In genomic region chr22:49824936-49825335, GRCh38 we compare ENCODE assay signal across 11 cellular contexts. TPM values are rescaled to one million over a fixed set of nuclear protein-coding genes. Genes with fewer than 3 reads are reported as not detected.
DNase-seq lines count a peak whose midpoint lies in the region; ATAC-seq, FAIRE-seq and TF ChIP-seq lines count a peak whose summit lies in the region.
"Had no signal": no experiment of that assay in that cellular context is flagged by ENCODE, and none has a peak within 500 bp of the region (broad histone marks: within the 10 kb centered on the region; RNA-seq: fewer than 3 reads in every experiment).

No MANE protein-coding gene starts in this region.

- no TSS peak for BruUV-seq in HepG2 (replicated peaks; lab: Mats Ljungman, UMichigan)

- in situ Hi-C loops in HepG2 (cut with HindIII; ENCODE audit: extremely low pct_ligation_motif_present, low pct_unique_long_range_greater_than_20kb): no loop called here

- H3K4me1 ChIP-seq in HepG2 (ENCODE audit: insufficient read depth, low read length) (peaks cover 47% of the 10 kb centered on the region), right lobe of liver (peaks cover 0 to 31% (median 13%) of the 10 kb centered on the region in 4 donors)

- H3K27ac ChIP-seq in HepG2 (ENCODE audit: extremely low read length, insufficient read depth, low read length): no peak overlapping the region
- H3K27ac ChIP-seq in right lobe of liver: no peak overlapping the region

- peak overlapping the region; percentile 87 for H3K4me3 Mint-ChIP-seq in activated naive CD8-positive, alpha-beta T cell treated with anti-CD3 and anti-CD28 coated beads, Interleukin-2, amount 10 ng/mL, durations not matched to agents 7 days and 5 days
- H3K4me3 Mint-ChIP-seq in memory B cell: peak overlapping the region; percentile 87

- 97% methylated on average over 8 of the region's 12 CpGs for WGBS in HepG2 (ENCODE audit: low lambda C conversion rate)
- WGBS in right lobe of liver (ENCODE audit: insufficient coverage, low coverage, low lambda C conversion rate, missing lambda C conversion rate): 43% methylated on average over 1 of the region's 12 CpGs

- H3K4me3 ChIP-seq in HepG2 (replicated peaks in 1 of 3; ENCODE audit: insufficient read depth in 1 of 3, low read depth in 2 of 3, low read length in 3 of 3) (0 out of 6 replicates have a peak overlapping the region, but pooled peaks of 1 of the 3 experiments have one; percentile 3), right lobe of liver (no peak overlapping the region)

- H3K9ac ChIP-seq in HepG2 (ENCODE audit: insufficient read depth, low read depth, low read length): peak overlapping the region; percentile 89; the same call in 1 of the 2 replicates

- H3K4me1 Mint-ChIP-seq in activated naive CD8-positive, alpha-beta T cell treated with anti-CD3 and anti-CD28 coated beads, Interleukin-2, amount 10 ng/mL, durations not matched to agents 7 days and 5 days: peaks cover 26% of the 10 kb centered on the region
- peaks cover 36% of the 10 kb centered on the region for H3K4me1 Mint-ChIP-seq in memory B cell

- H3K27ac Mint-ChIP-seq in activated naive CD8-positive, alpha-beta T cell treated with anti-CD3 and anti-CD28 coated beads, Interleukin-2, amount 10 ng/mL, durations not matched to agents 7 days and 5 days: no peak overlapping the region
- H3K27ac Mint-ChIP-seq in memory B cell: no peak overlapping the region

- H3K27me3 Mint-ChIP-seq in activated naive CD8-positive, alpha-beta T cell treated with anti-CD3 and anti-CD28 coated beads, Interleukin-2, amount 10 ng/mL, durations not matched to agents 7 days and 5 days: no peaks in the 10 kb centered on the region
- no peaks in the 10 kb centered on the region for H3K27me3 Mint-ChIP-seq in memory B cell

- peaks cover 1% of the 10 kb centered on the region for H3K9me3 Mint-ChIP-seq in activated naive CD8-positive, alpha-beta T cell treated with anti-CD3 and anti-CD28 coated beads, Interleukin-2, amount 10 ng/mL, durations not matched to agents 7 days and 5 days
- no peaks in the 10 kb centered on the region for H3K9me3 Mint-ChIP-seq in memory B cell

- no peak for FAIRE-seq in HepG2 (lab: Jason Lieb, UNC)
- FAIRE-seq: endometrium had no signal

- H2AFZ ChIP-seq in HepG2 (ENCODE audit: low read length): no peak overlapping the region

- peaks cover 32% of the 10 kb centered on the region for H4K20me1 ChIP-seq in HepG2 (ENCODE audit: insufficient read depth, low read length)

- TF ChIP-seq EP300 in HepG2 (IDR thresholded peaks at IDR 0.05; ENCODE audit: low read depth in 2 of 2, low read length in 2 of 2) (no peak), HepG2 (CRISPR knock-in tag; IDR thresholded peaks at IDR 0.05; ENCODE audit: borderline replicate concordance) (no peak)

- H3K4me2 ChIP-seq in HepG2 (ENCODE audit: low read depth, low read length): peak overlapping the region; percentile 95

- DNase-seq in HepG2 (ENCODE audit: low spot score): no peak
- DNase-seq in right lobe of liver: no peak
- no peak for DNase-seq in activated naive CD8-positive, alpha-beta T cell treated with anti-CD3 and anti-CD28 coated beads, Interleukin-2, amount 10 ng/mL, durations not matched to agents 7 days and 5 days
- no peak for DNase-seq in memory B cell (ENCODE audit: low spot score in 2 of 2)
- no peak for DNase-seq in NCI-H2171 treated with DMSO at 0.1 percent for 48 hours (lab: John Stamatoyannopoulos, UW)
- DNase-seq in stimulated activated CD4-positive, alpha-beta T cell treated with anti-CD3 and anti-CD28 coated beads, Interleukin-4, amount 100 ng/mL, for 4 hours: no peak
- no peak for DNase-seq in MV-4-11 (lab: John Stamatoyannopoulos, UW)
- DNase-seq in stimulated activated naive CD4-positive, alpha-beta T cell treated with Interleukin-2 at 50 U/mL for 16 hours (lab: John Stamatoyannopoulos, UW): no peak
- DNase-seq: DMS 273 treated with DMSO at 0.1 percent for 48 hours, SIG-M5 had no signal

- H3K79me2 ChIP-seq in HepG2 (ENCODE audit: insufficient read depth, low read length): peaks cover 69% of the 10 kb centered on the region

- POLR2A ChIA-PET in HepG2 (lab: Yijun Ruan, JAX): interaction anchor here (0.9 kb wide), 1 partner anchor 58 kb away, joined by 3 read pairs; no protein-coding TSS in a partner anchor
- POLR2A ChIA-PET in activated naive CD8-positive, alpha-beta T cell treated with anti-CD3 and anti-CD28 coated beads, Interleukin-2, amount 10 ng/mL, durations not matched to agents 7 days and 5 days (lab: Charles Lee): interaction anchor here (1.7 to 2.4 kb wide), 5 partner anchors 14 to 287 kb away, joined by 3 to 27 read pairs (median 4); no protein-coding TSS in a partner anchor

- H3K36me3 ChIP-seq in HepG2 (replicated peaks in 1 of 2; ENCODE audit: control insufficient read depth in 1 of 2, insufficient read depth in 2 of 2, low read length in 2 of 2): peaks cover 19 to 43% of the 10 kb centered on the region in 2 experiments
- peaks cover 6 to 38% (median 21%) of the 10 kb centered on the region in 4 donors for H3K36me3 ChIP-seq in right lobe of liver

- TF ChIP-seq CTCF in HepG2 (CRISPR knock-in tag; IDR thresholded peaks at IDR 0.05) (no peak), right lobe of liver (IDR thresholded peaks at IDR 0.05) (no peak)

- no peak for TF ChIP-seq RAD21 in HepG2 (CRISPR knock-in tag; IDR thresholded peaks at IDR 0.05)

- H3K36me3 Mint-ChIP-seq in activated naive CD8-positive, alpha-beta T cell treated with anti-CD3 and anti-CD28 coated beads, Interleukin-2, amount 10 ng/mL, durations not matched to agents 7 days and 5 days: peaks cover 32% of the 10 kb centered on the region
- peaks cover 24% of the 10 kb centered on the region for H3K36me3 Mint-ChIP-seq in memory B cell

- TF ChIP-seq POLR2A in HepG2 (IDR thresholded peaks at IDR 0.05; ENCODE audit: insufficient read depth in 1 of 2, low read depth in 2 of 2, low read length in 2 of 2) (no peak), right lobe of liver (IDR thresholded peaks at IDR 0.05) (no peak)

- no peak for ATAC-seq in HepG2
- ATAC-seq in right lobe of liver: no peak
- ATAC-seq in activated naive CD8-positive, alpha-beta T cell treated with anti-CD3 and anti-CD28 coated beads, Interleukin-2, amount 10 ng/mL, durations not matched to agents 7 days and 5 days (ENCODE audit: low read depth): no peak
- ATAC-seq in memory B cell (ENCODE audit: low read depth): no peak

- CTCF ChIA-PET in HepG2 (lab: Yijun Ruan, JAX; ENCODE audit: low intra/inter-chr PET ratio, low total read pairs): no interaction called here

- no peaks in the 10 kb centered on the region; a peak in 1 of 5 replicates for H3K27me3 ChIP-seq in HepG2 (ENCODE audit: control insufficient read depth in 1 of 2, insufficient read depth in 2 of 2, low read length in 2 of 2)
- no peaks in the 10 kb centered on the region for H3K27me3 ChIP-seq in right lobe of liver

- intact Hi-C loops in HepG2 (cut with micrococcal nuclease; ENCODE audit: unreplicated experiment): no loop called here
- intact Hi-C loops in right lobe of liver (cut with DNase I): no loop called here

- H3K9me3 ChIP-seq in HepG2 (ENCODE audit: low read length) (no peaks in the 10 kb centered on the region), right lobe of liver (no peaks in the 10 kb centered on the region)

RNA-seq across cellular contexts. Expression of gene BRD1, which starts 2.7 kb away (rescaled TPM):
- total RNA-seq in HepG2 (2016; rRNA removed; fragmentation: Illumina TruSeq; extraction: Trizol): 6.6 and 12.0 TPM in 2 replicates
- total RNA-seq in HepG2 (2016; cell fraction: cytosol; rRNA removed; fragmentation: Illumina TruSeq; extraction: Trizol; ENCODE audit: low read depth): 6.1 and 7.5 TPM in 2 replicates
- 6.3 and 13.3 TPM in 2 replicates for total RNA-seq in HepG2 (2016; cell fraction: insoluble cytoplasmic fraction; rRNA removed; fragmentation: Illumina TruSeq; extraction: Trizol)
- 6.7 and 8.2 TPM in 2 replicates for total RNA-seq in HepG2 (2016; cell fraction: membrane; rRNA removed; fragmentation: Illumina TruSeq; extraction: Trizol)
- 14.2 and 15.7 TPM in 2 replicates for total RNA-seq in HepG2 (2016; cell fraction: nucleus; rRNA removed; fragmentation: Illumina TruSeq; extraction: Trizol)
- 5.1 and 6.4 TPM in 2 replicates for polyA plus RNA-seq in HepG2 (2011; rRNA removed)
- polyA plus RNA-seq in HepG2 (2011; cell fraction: cytosol; rRNA removed): 3.8 and 3.9 TPM in 2 replicates
- polyA plus RNA-seq in HepG2 (2011; cell fraction: nucleus; rRNA removed): 29.0 and 31.0 TPM in 2 replicates
- 14.8 and 16.2 TPM in 2 replicates for polyA plus RNA-seq in HepG2 (2012)
- polyA plus RNA-seq in HepG2 (2016; cell fraction: cytosol; fragmentation: Illumina TruSeq; extraction: Trizol; ENCODE audit: low read depth): 0.67 and 0.95 TPM in 2 replicates
- polyA plus RNA-seq in HepG2 (2016; cell fraction: insoluble cytoplasmic fraction; fragmentation: Illumina TruSeq; extraction: Trizol; ENCODE audit: low read depth): 8.8 and 10.0 TPM in 2 replicates
- 2.6 and 3.2 TPM in 2 replicates for polyA plus RNA-seq in HepG2 (2016; cell fraction: membrane; fragmentation: Illumina TruSeq; extraction: Trizol; ENCODE audit: low read depth)
- 28.8 and 30.8 TPM in 2 replicates for polyA plus RNA-seq in HepG2 (2016; cell fraction: nucleus; fragmentation: Illumina TruSeq; extraction: Trizol; ENCODE audit: insufficient read depth, low read depth)
- 4.2 and 8.4 TPM in 2 replicates for polyA minus RNA-seq in HepG2 (2011; rRNA and poly(A)+ RNA removed; ENCODE audit: low replicate concordance)
- polyA minus RNA-seq in HepG2 (2011; cell fraction: cytosol; rRNA and poly(A)+ RNA removed): 7.6 and 8.3 TPM in 2 replicates
- 29.1 and 32.0 TPM in 2 replicates for polyA minus RNA-seq in HepG2 (2011; cell fraction: nucleus; rRNA and poly(A)+ RNA removed)
- 10 to 100 TPM in 5 of 6 experiments, 1 to 10 TPM in 1; 9.3 to 17.8 (median 11.6) TPM for total RNA-seq in right lobe of liver
- 10 to 100 TPM; 56.7 to 56.9 TPM for total RNA-seq in activated naive CD8-positive, alpha-beta T cell treated with anti-CD3 and anti-CD28 coated beads, Interleukin-2, amount 10 ng/mL, durations not matched to agents 7 days and 5 days

RNA-seq across cellular contexts. Expression of gene ZBED4, which starts 28.7 kb away (rescaled TPM):
- total RNA-seq in HepG2 (2016; rRNA removed; fragmentation: Illumina TruSeq; extraction: Trizol) (9.6 and 11.9 TPM in 2 replicates), right lobe of liver (1 to 10 TPM; 4.1 to 9.3 (median 5.2) TPM)
- 0.91 and 1.3 TPM in 2 replicates for total RNA-seq in HepG2 (2016; cell fraction: cytosol; rRNA removed; fragmentation: Illumina TruSeq; extraction: Trizol; ENCODE audit: low read depth)
- 9.6 and 9.7 TPM in 2 replicates for total RNA-seq in HepG2 (2016; cell fraction: insoluble cytoplasmic fraction; rRNA removed; fragmentation: Illumina TruSeq; extraction: Trizol)
- total RNA-seq in HepG2 (2016; cell fraction: membrane; rRNA removed; fragmentation: Illumina TruSeq; extraction: Trizol): 5.5 TPM in 2 replicates
- total RNA-seq in HepG2 (2016; cell fraction: nucleus; rRNA removed; fragmentation: Illumina TruSeq; extraction: Trizol): 8.0 and 9.8 TPM in 2 replicates
- 5.4 and 6.0 TPM in 2 replicates for polyA plus RNA-seq in HepG2 (2011; rRNA removed)
- polyA plus RNA-seq in HepG2 (2011; cell fraction: cytosol; rRNA removed): 4.8 and 5.6 TPM in 2 replicates
- polyA plus RNA-seq in HepG2 (2011; cell fraction: nucleus; rRNA removed): 9.9 and 11.1 TPM in 2 replicates
- 9.9 and 11.2 TPM in 2 replicates for polyA plus RNA-seq in HepG2 (2012)
- polyA plus RNA-seq in HepG2 (2016; cell fraction: cytosol; fragmentation: Illumina TruSeq; extraction: Trizol; ENCODE audit: low read depth): 0.43 and 0.49 TPM in 2 replicates
- 9.0 and 10.5 TPM in 2 replicates for polyA plus RNA-seq in HepG2 (2016; cell fraction: insoluble cytoplasmic fraction; fragmentation: Illumina TruSeq; extraction: Trizol; ENCODE audit: low read depth)
- 2.4 and 2.7 TPM in 2 replicates for polyA plus RNA-seq in HepG2 (2016; cell fraction: membrane; fragmentation: Illumina TruSeq; extraction: Trizol; ENCODE audit: low read depth)
- polyA plus RNA-seq in HepG2 (2016; cell fraction: nucleus; fragmentation: Illumina TruSeq; extraction: Trizol; ENCODE audit: insufficient read depth, low read depth): 13.2 and 13.5 TPM in 2 replicates
- 7.8 and 12.8 TPM in 2 replicates for polyA minus RNA-seq in HepG2 (2011; rRNA and poly(A)+ RNA removed; ENCODE audit: low replicate concordance)
- 8.8 and 10.3 TPM in 2 replicates for polyA minus RNA-seq in HepG2 (2011; cell fraction: cytosol; rRNA and poly(A)+ RNA removed)
- polyA minus RNA-seq in HepG2 (2011; cell fraction: nucleus; rRNA and poly(A)+ RNA removed): 12.1 and 13.2 TPM in 2 replicates
- total RNA-seq in activated naive CD8-positive, alpha-beta T cell treated with anti-CD3 and anti-CD28 coated beads, Interleukin-2, amount 10 ng/mL, durations not matched to agents 7 days and 5 days: 10 to 100 TPM; 21.0 to 21.5 TPM
